ENCODE assay signal across 3 cellular contexts in genomic region chr7:36788814-36789470, GRCh38.
TF ChIP-seq lines count a peak whose summit lies in the region.

No MANE protein-coding gene starts in this region.

TF ChIP-seq in SK-N-SH, 30 proteins besides CTCF, POLR2A, EP300 and RAD21:
- TF ChIP-seq NRF1 (IDR thresholded peaks at IDR 0.05; ENCODE audit: low read depth, low read length) (no peak), FOXM1 (IDR thresholded peaks at IDR 0.05; ENCODE audit: low read depth) (no peak), USF1 (IDR thresholded peaks at IDR 0.05; ENCODE audit: borderline replicate concordance, low read depth) (no peak), RFX5 (IDR thresholded peaks at IDR 0.05; ENCODE audit: low read length) (no peak), YY1 (IDR thresholded peaks at IDR 0.05; ENCODE audit: low read depth) (no peak), SIN3A (IDR thresholded peaks at IDR 0.05; ENCODE audit: borderline replicate concordance, low read depth, low read length) (no peak), POLR2AphosphoS5 (IDR thresholded peaks at IDR 0.05; ENCODE audit: low read depth, low read length) (no peak), JUND (IDR thresholded peaks at IDR 0.05) (no peak), TEAD4 (IDR thresholded peaks at IDR 0.05; ENCODE audit: borderline replicate concordance, insufficient read depth) (no peak), MXI1 (IDR thresholded peaks at IDR 0.05; ENCODE audit: low read depth, low read length) (no peak)
- TF ChIP-seq, protein P1, sequence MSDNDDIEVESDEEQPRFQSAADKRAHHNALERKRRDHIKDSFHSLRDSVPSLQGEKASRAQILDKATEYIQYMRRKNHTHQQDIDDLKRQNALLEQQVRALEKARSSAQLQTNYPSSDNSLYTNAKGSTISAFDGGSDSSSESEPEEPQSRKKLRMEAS (IDR thresholded peaks at IDR 0.05; ENCODE audit: low read depth) = no peak
TF ChIP-seq in SK-N-SH: peak in this region for 0.

TF ChIP-seq in SK-N-SH treated with all-trans-retinoic acid at 6 μM for 48 hours, 23 proteins besides CTCF, POLR2A, EP300 and RAD21:
- TF ChIP-seq CSRNP3 (CRISPR knock-in tag; IDR thresholded peaks at IDR 0.05) (no peak), ZNF8 (CRISPR knock-in tag; IDR thresholded peaks at IDR 0.05) (no peak), ESRRG (CRISPR knock-in tag; IDR thresholded peaks at IDR 0.05) (no peak), PPARA (CRISPR knock-in tag; IDR thresholded peaks at IDR 0.05; ENCODE audit: borderline replicate concordance) (no peak), TOX (CRISPR knock-in tag; IDR thresholded peaks at IDR 0.05; ENCODE audit: borderline replicate concordance) (no peak), ZFP30 (CRISPR knock-in tag; IDR thresholded peaks at IDR 0.05) (no peak), TCF4 (CRISPR knock-in tag; IDR thresholded peaks at IDR 0.05; ENCODE audit: borderline replicate concordance) (no peak), POU6F1 (CRISPR knock-in tag; IDR thresholded peaks at IDR 0.05; ENCODE audit: borderline replicate concordance, low read depth) (no peak), OSR1 (CRISPR knock-in tag; IDR thresholded peaks at IDR 0.05) (no peak), CREB5 (CRISPR knock-in tag; IDR thresholded peaks at IDR 0.05; ENCODE audit: low read depth) (no peak), GLIS3 (CRISPR knock-in tag; IDR thresholded peaks at IDR 0.05) (no peak), BACH2 (CRISPR knock-in tag; IDR thresholded peaks at IDR 0.05; ENCODE audit: borderline replicate concordance) (no peak), SNAI2 (CRISPR knock-in tag; IDR thresholded peaks at IDR 0.05) (no peak)
- TF ChIP-seq, protein P2, sequence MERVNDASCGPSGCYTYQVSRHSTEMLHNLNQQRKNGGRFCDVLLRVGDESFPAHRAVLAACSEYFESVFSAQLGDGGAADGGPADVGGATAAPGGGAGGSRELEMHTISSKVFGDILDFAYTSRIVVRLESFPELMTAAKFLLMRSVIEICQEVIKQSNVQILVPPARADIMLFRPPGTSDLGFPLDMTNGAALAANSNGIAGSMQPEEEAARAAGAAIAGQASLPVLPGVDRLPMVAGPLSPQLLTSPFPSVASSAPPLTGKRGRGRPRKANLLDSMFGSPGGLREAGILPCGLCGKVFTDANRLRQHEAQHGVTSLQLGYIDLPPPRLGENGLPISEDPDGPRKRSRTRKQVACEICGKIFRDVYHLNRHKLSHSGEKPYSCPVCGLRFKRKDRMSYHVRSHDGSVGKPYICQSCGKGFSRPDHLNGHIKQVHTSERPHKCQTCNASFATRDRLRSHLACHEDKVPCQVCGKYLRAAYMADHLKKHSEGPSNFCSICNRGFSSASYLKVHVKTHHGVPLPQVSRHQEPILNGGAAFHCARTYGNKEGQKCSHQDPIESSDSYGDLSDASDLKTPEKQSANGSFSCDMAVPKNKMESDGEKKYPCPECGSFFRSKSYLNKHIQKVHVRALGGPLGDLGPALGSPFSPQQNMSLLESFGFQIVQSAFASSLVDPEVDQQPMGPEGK (CRISPR knock-in tag; IDR thresholded peaks at IDR 0.05; ENCODE audit: borderline replicate concordance) = no peak

TF ChIP-seq in K562, 482 proteins besides CTCF, POLR2A, EP300 and RAD21:
- peak; percentile 75 for TF ChIP-seq TFE3 (CRISPR knock-in tag; IDR thresholded peaks at IDR 0.05)
- no peak for TF ChIP-seq CBX1 (IDR thresholded peaks at IDR 0.05; ENCODE audit: low read depth)
